Comparison of ENCODE assay signal across 14 cellular contexts in genomic region chr1:119069682-119070081, GRCh38.
DNase-seq lines count a peak whose midpoint lies in the region; ATAC-seq, FAIRE-seq and TF ChIP-seq lines count a peak whose summit lies in the region.
"Had no signal": no experiment of that assay in that cellular context is flagged by ENCODE, and none has a peak within 500 bp of the region (broad histone marks: within the 10 kb centered on the region; RNA-seq: fewer than 3 reads in every experiment).

No MANE protein-coding gene starts in this region.

- no peak overlapping the region for H2AFZ ChIP-seq in GM12878 (ENCODE audit: control insufficient read depth, low read depth, low read length)
- H2AFZ ChIP-seq: GM23248 had no signal

- FAIRE-seq in GM12878 (lab: Jason Lieb, UNC): no peak

- ATAC-seq in GM12878: peak; percentile 42
- ATAC-seq in effector memory CD8-positive, alpha-beta T cell (replicated peaks): no peak

- peak in 1 of 2 experiments; percentile 13; a peak in 1 of 4 replicates for TF ChIP-seq EP300 in GM12878 (IDR thresholded peaks at IDR 0.05; ENCODE audit: borderline replicate concordance in 1 of 2, control insufficient read depth in 1 of 2, low read depth in 2 of 2, low read length in 2 of 2)

- H3K27me3 Mint-ChIP-seq in effector memory CD8-positive, alpha-beta T cell: no peaks in the 10 kb centered on the region
- H3K27me3 Mint-ChIP-seq in neural crest cell (ENCODE audit: low read depth): no peaks in the 10 kb centered on the region
- H3K27me3 Mint-ChIP-seq: B cell; CD4-positive, alpha-beta T cell; IgD-negative memory B cell had no signal

- 60% methylated on average over 5 of the region's 5 CpGs for WGBS in GM12878 (ENCODE audit: insufficient coverage, insufficient replicate concordance, low lambda C conversion rate, missing lambda C conversion rate)

- no TSS peak for BruUV-seq in GM12878 (replicated peaks; lab: Mats Ljungman, UMichigan)

- peaks cover 5 to 10% of the 10 kb centered on the region in 2 donors for H3K4me1 Mint-ChIP-seq in effector memory CD8-positive, alpha-beta T cell (ENCODE audit: low read depth in 2 of 2)
- no peaks in the 10 kb centered on the region for H3K4me1 Mint-ChIP-seq in neural crest cell
- H3K4me1 Mint-ChIP-seq: B cell, IgD-negative memory B cell had no signal

- RAD21 ChIA-PET in GM12878 (lab: Charles Lee; ENCODE audit: unreplicated experiment): no interaction called here

- no peaks in the 10 kb centered on the region for H3K9me3 ChIP-seq in GM12878 (replicated peaks; ENCODE audit: control insufficient read depth, insufficient read depth, low read length)

- H3K4me3 ChIP-seq in GM06990 (replicated peaks; ENCODE audit: low read depth, low read length) (no peak overlapping the region), GM12878 (no peak overlapping the region)
- H3K4me3 ChIP-seq: GM23248 had no signal

- peaks cover under 1% of the 10 kb centered on the region for H3K36me3 Mint-ChIP-seq in effector memory CD8-positive, alpha-beta T cell (ENCODE audit: insufficient read depth)
- peaks cover 8% of the 10 kb centered on the region for H3K36me3 Mint-ChIP-seq in neural crest cell (ENCODE audit: low read depth)

- H3K27me3 ChIP-seq in GM06990 (replicated peaks; ENCODE audit: control insufficient read depth, insufficient read depth, low read length) (no peaks in the 10 kb centered on the region), GM12878 (replicated peaks in 1 of 2; ENCODE audit: control insufficient read depth in 2 of 2, insufficient read depth in 2 of 2, low read length in 1 of 2) (no peaks in the 10 kb centered on the region)

- H3K27ac ChIP-seq in GM12878 (ENCODE audit: control insufficient read depth, insufficient read depth): no peak overlapping the region
- H3K27ac ChIP-seq: GM23248 had no signal

- TF ChIP-seq RAD21 in GM12878 (IDR thresholded peaks at IDR 0.05; ENCODE audit: insufficient read depth, low read depth, low read length): no peak

- no peaks in the 10 kb centered on the region for H3K79me2 ChIP-seq in GM12878 (ENCODE audit: control insufficient read depth, insufficient read depth, low read length)

- H3K4me1 ChIP-seq in GM12878 (ENCODE audit: control insufficient read depth, insufficient read depth, low read length): no peaks in the 10 kb centered on the region; the same call in 1 of the 2 replicates

- intact Hi-C loops in GM12878 (cut with micrococcal nuclease; ENCODE audit: unreplicated experiment): no loop called here
- intact Hi-C loops in posterior vena cava (cut with DNase I): no loop called here

- no peaks in the 10 kb centered on the region for H4K20me1 ChIP-seq in GM12878 (ENCODE audit: control insufficient read depth, insufficient read depth)

- in situ Hi-C loops in GM12878 (cut with MboI): no loop called here

- no peak for TF ChIP-seq POLR2A in GM12878 (IDR thresholded peaks at IDR 0.05; ENCODE audit: low read depth, low read length)
- no peak for TF ChIP-seq POLR2A in erythroblast (IDR thresholded peaks at IDR 0.05; ENCODE audit: low read length)

- peak; percentile 1 for DNase-seq in GM06990 (ENCODE audit: extremely low read depth, insufficient read length)
- no peak for DNase-seq in GM12878 (ENCODE audit: low read depth, low spot score)
- DNase-seq in effector memory CD8-positive, alpha-beta T cell: no peak
- DNase-seq in neural crest cell (ENCODE audit: low read depth, low spot score): no peak
- no peak for DNase-seq in NAMALWA (ENCODE audit: low spot score)
- DNase-seq in erythroblast (lab: John Stamatoyannopoulos, UW): no peak
- DNase-seq in posterior vena cava (ENCODE audit: low spot score): no peak
- DNase-seq: C1 segment of cervical spinal cord; CD4-positive, alpha-beta T cell; DMS79; GM23248; H7 had no signal

- no peak overlapping the region for H3K4me3 Mint-ChIP-seq in effector memory CD8-positive, alpha-beta T cell
- H3K4me3 Mint-ChIP-seq in neural crest cell: no peak overlapping the region
- H3K4me3 Mint-ChIP-seq: B cell; CD4-positive, alpha-beta T cell; IgD-negative memory B cell had no signal

- CTCF ChIA-PET in GM12878 (lab: Yijun Ruan, JAX): interaction anchor here (1.2 kb wide), 1 partner anchor 12 kb away, joined by 3 read pairs; no protein-coding TSS in a partner anchor

- TF ChIP-seq CTCF in GM06990 (IDR thresholded peaks at IDR 0.05; ENCODE audit: insufficient read depth, low read length, poor library complexity, severe bottlenecking): no peak
- no peak for TF ChIP-seq CTCF in GM12878 (IDR thresholded peaks at IDR 0.05 in 2 of 3, conservative IDR thresholded peaks at IDR 0.05 in 1 of 3; ENCODE audit: control insufficient read depth in 2 of 3, extremely low read depth in 1 of 3, insufficient read depth in 1 of 3, low read depth in 3 of 3, low read length in 3 of 3)
- TF ChIP-seq CTCF in neural crest cell (conservative IDR thresholded peaks at IDR 0.05): no peak

- SMC1A ChIA-PET in GM12878 (lab: Charles Lee; ENCODE audit: uncharacterized antibody, unreplicated experiment): interaction anchor here (0.6 to 0.9 kb wide), 2 partner anchors 25 to 149 kb away, joined by 3 read pairs; no protein-coding TSS in a partner anchor

- POLR2A ChIA-PET in GM12878 (lab: Charles Lee): no interaction called here

- H3K36me3 ChIP-seq in GM06990 (ENCODE audit: control insufficient read depth, insufficient read depth, low read length) (no peaks in the 10 kb centered on the region), GM12878 (ENCODE audit: control insufficient read depth in 2 of 2, insufficient read depth in 2 of 2, low read length in 1 of 2) (no peaks in the 10 kb centered on the region)

- peaks cover 0 to 3% of the 10 kb centered on the region in 2 donors for H3K9me3 Mint-ChIP-seq in effector memory CD8-positive, alpha-beta T cell
- H3K9me3 Mint-ChIP-seq in neural crest cell: peaks cover 7% of the 10 kb centered on the region

- H3K27ac Mint-ChIP-seq in effector memory CD8-positive, alpha-beta T cell: peak overlapping the region; percentile 49 to 82
- peak overlapping the region; percentile 2 for H3K27ac Mint-ChIP-seq in neural crest cell (ENCODE audit: unreplicated experiment)
- H3K27ac Mint-ChIP-seq: B cell; CD4-positive, alpha-beta T cell; IgD-negative memory B cell had no signal

- no peak overlapping the region for H3K9ac ChIP-seq in GM12878 (ENCODE audit: control insufficient read depth, insufficient read depth, low read length)
- H3K9ac ChIP-seq: GM23248 had no signal

- H3K4me2 ChIP-seq in GM12878 (ENCODE audit: control insufficient read depth, insufficient read depth): no peak overlapping the region

TF ChIP-seq in GM12878, 131 proteins besides CTCF, POLR2A, EP300 and RAD21:
- TF ChIP-seq ZNF384 (IDR thresholded peaks at IDR 0.05; ENCODE audit: borderline replicate concordance, low read depth, low read length): no peak
- TF ChIP-seq MYB (IDR thresholded peaks at IDR 0.05; ENCODE audit: borderline replicate concordance, low read depth, low read length): no peak
- TF ChIP-seq SPI1 (IDR thresholded peaks at IDR 0.05; ENCODE audit: borderline replicate concordance, insufficient read depth, low read depth, low read length): peak; percentile 77; the same call in 1 of the 2 replicates
- no peak for TF ChIP-seq NRF1 (conservative IDR thresholded peaks at IDR 0.05; ENCODE audit: low read depth, low read length)
- no peak for TF ChIP-seq E2F8 (IDR thresholded peaks at IDR 0.05; ENCODE audit: low read depth, partially characterized antibody)
- peak; percentile 13 to 35; a peak in 1 of 4 replicates for TF ChIP-seq BHLHE40 (IDR thresholded peaks at IDR 0.05; ENCODE audit: borderline replicate concordance in 1 of 2, low read depth in 2 of 2, low read length in 1 of 2)
- peak; percentile 56; the same call in 1 of the 2 replicates for TF ChIP-seq NR2F1 (conservative IDR thresholded peaks at IDR 0.05)
- TF ChIP-seq MTA2 (IDR thresholded peaks at IDR 0.05; ENCODE audit: low read depth): peak; percentile 94
- peak; percentile 65; the same call in 1 of the 2 replicates for TF ChIP-seq BCL11A (IDR thresholded peaks at IDR 0.05; ENCODE audit: low read depth, low read length)
- 0 out of 2 replicates have a peak, but pooled peaks have one; percentile 42 for TF ChIP-seq DPF2 (IDR thresholded peaks at IDR 0.05)
- TF ChIP-seq IKZF2 (IDR thresholded peaks at IDR 0.05): peak in 1 of 2 experiments; percentile 54; a peak in 2 of 4 replicates
- no peak for TF ChIP-seq HDGF (IDR thresholded peaks at IDR 0.05)
- 0 out of 2 replicates have a peak, but pooled peaks have one; percentile 17 for TF ChIP-seq RELB (IDR thresholded peaks at IDR 0.05; ENCODE audit: low read depth)
